Comparison of ENCODE assay signal across 9 cellular contexts in genomic region chr11:134228625-134229024, GRCh38. TPM values are rescaled to one million over a fixed set of nuclear protein-coding genes. Genes with fewer than 3 reads are reported as not detected.
A peak's percentile ranks its signal among the peaks of the same experiment; 100 is the strongest.
DNase-seq lines count a peak whose midpoint lies in the region; ATAC-seq and TF ChIP-seq lines count a peak whose summit lies in the region.
"Had no signal": no experiment of that assay in that cellular context is flagged by ENCODE, and none has a peak within 500 bp of the region (broad histone marks: within the 10 kb centered on the region; RNA-seq: fewer than 3 reads in every experiment).

No MANE protein-coding gene starts in this region.

- peak; percentile 39 for DNase-seq in activated CD4-positive, alpha-beta T cell treated with anti-CD3 and anti-CD28 coated beads for 48 hours
- DNase-seq in activated CD4-positive, alpha-beta T cell treated with anti-CD3 and anti-CD28 coated beads, Interleukin-2, amount 50 U/mL, for 1 hour = no peak
- DNase-seq in HK-2 (ENCODE audit: unreplicated experiment) (peak; percentile 45), osteocyte (ENCODE audit: extremely low spot score, unreplicated experiment) (no peak), progenitor cell of endocrine pancreas (ENCODE audit: low spot score, unreplicated experiment) (no peak), NCI-H1694 (lab: John Stamatoyannopoulos, UW) (no peak), SIG-M5 (lab: John Stamatoyannopoulos, UW) (no peak)
- DNase-seq: NCI-H69 had no signal

- ATAC-seq in GM21619 (IDR thresholded peaks at IDR 0.05; ENCODE audit: unreplicated experiment) = peak; percentile 55

- H3K9me3 Mint-ChIP-seq in osteocyte (ENCODE audit: unreplicated experiment) = no peaks in the 10 kb centered on the region
- no peaks in the 10 kb centered on the region for H3K9me3 Mint-ChIP-seq in progenitor cell of endocrine pancreas (ENCODE audit: low read depth)

- no peaks in the 10 kb centered on the region for H3K27me3 Mint-ChIP-seq in osteocyte (ENCODE audit: unreplicated experiment)
- no peaks in the 10 kb centered on the region for H3K27me3 Mint-ChIP-seq in progenitor cell of endocrine pancreas

- H3K4me1 Mint-ChIP-seq in osteocyte (ENCODE audit: unreplicated experiment) = peaks cover 34% of the 10 kb centered on the region
- H3K4me1 Mint-ChIP-seq in progenitor cell of endocrine pancreas (ENCODE audit: low read depth) = peaks cover 8% of the 10 kb centered on the region

- H3K27ac Mint-ChIP-seq in osteocyte (ENCODE audit: unreplicated experiment) = peak overlapping the region; percentile 28
- no peak overlapping the region for H3K27ac Mint-ChIP-seq in progenitor cell of endocrine pancreas

- H3K36me3 Mint-ChIP-seq in osteocyte (ENCODE audit: unreplicated experiment) = peaks cover 2% of the 10 kb centered on the region
- no peaks in the 10 kb centered on the region for H3K36me3 Mint-ChIP-seq in progenitor cell of endocrine pancreas (ENCODE audit: insufficient read depth)

- no peak overlapping the region for H3K4me3 Mint-ChIP-seq in osteocyte (ENCODE audit: unreplicated experiment)
- H3K4me3 Mint-ChIP-seq in progenitor cell of endocrine pancreas (ENCODE audit: low read depth) = no peak overlapping the region

- TF ChIP-seq CTCF in osteocyte (IDR thresholded peaks at IDR 0.05) (no peak), progenitor cell of endocrine pancreas (IDR thresholded peaks at IDR 0.05; ENCODE audit: unreplicated experiment) (no peak)

RNA-seq across cellular contexts. Expression of gene VPS26B, which starts 4.2 kb away (rescaled TPM):
- total RNA-seq in osteocyte (54.3 and 58.8 TPM in 2 replicates), progenitor cell of endocrine pancreas (39.5 and 39.6 TPM in 2 replicates)

RNA-seq across cellular contexts. Expression of gene NCAPD3, which starts 4.9 kb away (rescaled TPM):
- 20.7 and 21.7 TPM in 2 replicates for total RNA-seq in osteocyte
- total RNA-seq in progenitor cell of endocrine pancreas = 30.0 and 30.9 TPM in 2 replicates

RNA-seq across cellular contexts. Expression of gene THYN1, which starts 24.5 kb away (rescaled TPM):
- total RNA-seq in osteocyte (32.6 and 33.9 TPM in 2 replicates), progenitor cell of endocrine pancreas (69.6 and 70.5 TPM in 2 replicates)

RNA-seq across cellular contexts. Expression of gene ACAD8, which starts 24.7 kb away (rescaled TPM):
- total RNA-seq in osteocyte = 25.5 and 26.8 TPM in 2 replicates
- 35.9 and 37.6 TPM in 2 replicates for total RNA-seq in progenitor cell of endocrine pancreas

RNA-seq across cellular contexts. Expression of gene GLB1L3, which starts 47.6 kb away (rescaled TPM):
- total RNA-seq in osteocyte (not detected in 2 replicates), progenitor cell of endocrine pancreas (not detected in 2 replicates)

Comparison
In these comparisons a context has a peak if more than half of its experiments do, and no peak if none do; other contexts are left out.
1. DNase-seq: peak in activated CD4-positive, alpha-beta T cell treated with anti-CD3 and anti-CD28 coated beads for 48 hours (single experiment) and HK-2 (single experiment); none in activated CD4-positive, alpha-beta T cell treated with anti-CD3 and anti-CD28 coated beads, Interleukin-2, amount 50 U/mL, for 1 hour (single experiment), osteocyte (single experiment), progenitor cell of endocrine pancreas (single experiment), NCI-H1694 (single experiment) and SIG-M5 (single experiment).